1 cellular context compared by ENCODE assay signal in the genomic region with DNA sequence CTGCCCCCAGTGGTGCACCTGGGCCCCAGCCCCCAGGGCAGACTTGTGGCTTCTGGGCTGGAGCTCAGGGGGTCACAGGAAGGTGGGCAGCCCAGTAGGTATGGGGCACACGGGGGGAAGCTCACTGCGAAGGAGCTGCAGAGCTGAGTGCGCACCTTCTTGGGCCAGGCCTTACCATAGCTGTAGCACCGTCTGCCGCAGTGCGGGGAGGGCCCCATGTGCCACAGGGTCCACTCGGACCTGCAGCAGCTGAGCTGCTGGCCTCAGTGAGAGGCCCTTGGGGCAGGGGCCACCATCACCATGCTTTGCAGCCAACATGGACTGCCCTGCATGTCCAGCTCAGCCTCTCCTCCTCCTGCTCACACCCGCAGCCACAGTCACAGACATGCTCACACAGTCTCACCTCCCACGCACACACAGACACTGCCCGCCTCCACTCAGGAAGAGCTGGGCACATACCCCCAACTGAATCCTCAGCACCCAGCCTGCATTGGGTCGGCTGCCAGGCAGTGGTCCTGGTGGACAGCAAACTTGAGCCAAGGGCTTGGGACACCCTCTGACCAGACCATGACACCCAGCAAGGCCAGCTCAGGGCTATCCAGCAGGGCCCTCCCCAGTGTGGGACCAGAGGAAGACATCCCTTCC.
TF ChIP-seq lines count a peak whose summit lies in the region.

No MANE protein-coding gene starts in this region.

TF ChIP-seq in GM23338, 12 proteins besides CTCF, POLR2A, EP300 and RAD21 (continued from another document):
- TF ChIP-seq, protein P1, sequence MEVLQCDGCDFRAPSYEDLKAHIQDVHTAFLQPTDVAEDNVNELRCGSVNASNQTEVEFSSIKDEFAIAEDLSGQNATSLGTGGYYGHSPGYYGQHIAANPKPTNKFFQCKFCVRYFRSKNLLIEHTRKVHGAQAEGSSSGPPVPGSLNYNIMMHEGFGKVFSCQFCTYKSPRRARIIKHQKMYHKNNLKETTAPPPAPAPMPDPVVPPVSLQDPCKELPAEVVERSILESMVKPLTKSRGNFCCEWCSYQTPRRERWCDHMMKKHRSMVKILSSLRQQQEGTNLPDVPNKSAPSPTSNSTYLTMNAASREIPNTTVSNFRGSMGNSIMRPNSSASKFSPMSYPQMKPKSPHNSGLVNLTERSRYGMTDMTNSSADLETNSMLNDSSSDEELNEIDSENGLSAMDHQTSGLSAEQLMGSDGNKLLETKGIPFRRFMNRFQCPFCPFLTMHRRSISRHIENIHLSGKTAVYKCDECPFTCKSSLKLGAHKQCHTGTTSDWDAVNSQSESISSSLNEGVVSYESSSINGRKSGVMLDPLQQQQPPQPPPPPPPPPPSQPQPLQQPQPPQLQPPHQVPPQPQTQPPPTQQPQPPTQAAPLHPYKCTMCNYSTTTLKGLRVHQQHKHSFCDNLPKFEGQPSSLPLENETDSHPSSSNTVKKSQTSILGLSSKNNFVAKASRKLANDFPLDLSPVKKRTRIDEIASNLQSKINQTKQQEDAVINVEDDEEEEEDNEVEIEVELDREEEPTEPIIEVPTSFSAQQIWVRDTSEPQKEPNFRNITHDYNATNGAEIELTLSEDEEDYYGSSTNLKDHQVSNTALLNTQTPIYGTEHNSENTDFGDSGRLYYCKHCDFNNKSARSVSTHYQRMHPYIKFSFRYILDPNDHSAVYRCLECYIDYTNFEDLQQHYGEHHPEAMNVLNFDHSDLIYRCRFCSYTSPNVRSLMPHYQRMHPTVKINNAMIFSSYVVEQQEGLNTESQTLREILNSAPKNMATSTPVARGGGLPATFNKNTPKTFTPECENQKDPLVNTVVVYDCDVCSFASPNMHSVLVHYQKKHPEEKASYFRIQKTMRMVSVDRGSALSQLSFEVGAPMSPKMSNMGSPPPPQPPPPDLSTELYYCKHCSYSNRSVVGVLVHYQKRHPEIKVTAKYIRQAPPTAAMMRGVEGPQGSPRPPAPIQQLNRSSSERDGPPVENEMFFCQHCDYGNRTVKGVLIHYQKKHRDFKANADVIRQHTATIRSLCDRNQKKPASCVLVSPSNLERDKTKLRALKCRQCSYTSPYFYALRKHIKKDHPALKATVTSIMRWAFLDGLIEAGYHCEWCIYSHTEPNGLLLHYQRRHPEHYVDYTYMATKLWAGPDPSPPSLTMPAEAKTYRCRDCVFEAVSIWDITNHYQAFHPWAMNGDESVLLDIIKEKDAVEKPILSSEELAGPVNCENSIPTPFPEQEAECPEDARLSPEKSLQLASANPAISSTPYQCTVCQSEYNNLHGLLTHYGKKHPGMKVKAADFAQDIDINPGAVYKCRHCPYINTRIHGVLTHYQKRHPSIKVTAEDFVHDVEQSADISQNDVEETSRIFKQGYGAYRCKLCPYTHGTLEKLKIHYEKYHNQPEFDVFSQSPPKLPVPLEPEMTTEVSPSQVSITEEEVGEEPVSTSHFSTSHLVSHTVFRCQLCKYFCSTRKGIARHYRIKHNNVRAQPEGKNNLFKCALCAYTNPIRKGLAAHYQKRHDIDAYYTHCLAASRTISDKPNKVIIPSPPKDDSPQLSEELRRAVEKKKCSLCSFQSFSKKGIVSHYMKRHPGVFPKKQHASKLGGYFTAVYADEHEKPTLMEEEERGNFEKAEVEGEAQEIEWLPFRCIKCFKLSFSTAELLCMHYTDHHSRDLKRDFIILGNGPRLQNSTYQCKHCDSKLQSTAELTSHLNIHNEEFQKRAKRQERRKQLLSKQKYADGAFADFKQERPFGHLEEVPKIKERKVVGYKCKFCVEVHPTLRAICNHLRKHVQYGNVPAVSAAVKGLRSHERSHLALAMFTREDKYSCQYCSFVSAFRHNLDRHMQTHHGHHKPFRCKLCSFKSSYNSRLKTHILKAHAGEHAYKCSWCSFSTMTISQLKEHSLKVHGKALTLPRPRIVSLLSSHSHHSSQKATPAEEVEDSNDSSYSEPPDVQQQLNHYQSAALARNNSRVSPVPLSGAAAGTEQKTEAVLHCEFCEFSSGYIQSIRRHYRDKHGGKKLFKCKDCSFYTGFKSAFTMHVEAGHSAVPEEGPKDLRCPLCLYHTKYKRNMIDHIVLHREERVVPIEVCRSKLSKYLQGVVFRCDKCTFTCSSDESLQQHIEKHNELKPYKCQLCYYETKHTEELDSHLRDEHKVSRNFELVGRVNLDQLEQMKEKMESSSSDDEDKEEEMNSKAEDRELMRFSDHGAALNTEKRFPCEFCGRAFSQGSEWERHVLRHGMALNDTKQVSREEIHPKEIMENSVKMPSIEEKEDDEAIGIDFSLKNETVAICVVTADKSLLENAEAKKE (CRISPR knock-in tag; IDR thresholded peaks at IDR 0.05): no peak
- no peak for TF ChIP-seq JUNB (IDR thresholded peaks at IDR 0.05; ENCODE audit: unreplicated experiment)
- TF ChIP-seq EZH2phosphoT487 (IDR thresholded peaks at IDR 0.05; ENCODE audit: unreplicated experiment): no peak
- TF ChIP-seq, protein P2, sequence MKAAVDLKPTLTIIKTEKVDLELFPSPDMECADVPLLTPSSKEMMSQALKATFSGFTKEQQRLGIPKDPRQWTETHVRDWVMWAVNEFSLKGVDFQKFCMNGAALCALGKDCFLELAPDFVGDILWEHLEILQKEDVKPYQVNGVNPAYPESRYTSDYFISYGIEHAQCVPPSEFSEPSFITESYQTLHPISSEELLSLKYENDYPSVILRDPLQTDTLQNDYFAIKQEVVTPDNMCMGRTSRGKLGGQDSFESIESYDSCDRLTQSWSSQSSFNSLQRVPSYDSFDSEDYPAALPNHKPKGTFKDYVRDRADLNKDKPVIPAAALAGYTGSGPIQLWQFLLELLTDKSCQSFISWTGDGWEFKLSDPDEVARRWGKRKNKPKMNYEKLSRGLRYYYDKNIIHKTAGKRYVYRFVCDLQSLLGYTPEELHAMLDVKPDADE (IDR thresholded peaks at IDR 0.05): no peak
- no peak for TF ChIP-seq CREB1 (CRISPR knock-in tag; IDR thresholded peaks at IDR 0.05; ENCODE audit: low read depth)
- TF ChIP-seq POLR2AphosphoS5 (IDR thresholded peaks at IDR 0.05; ENCODE audit: low read depth): no peak
- TF ChIP-seq, protein P3, sequence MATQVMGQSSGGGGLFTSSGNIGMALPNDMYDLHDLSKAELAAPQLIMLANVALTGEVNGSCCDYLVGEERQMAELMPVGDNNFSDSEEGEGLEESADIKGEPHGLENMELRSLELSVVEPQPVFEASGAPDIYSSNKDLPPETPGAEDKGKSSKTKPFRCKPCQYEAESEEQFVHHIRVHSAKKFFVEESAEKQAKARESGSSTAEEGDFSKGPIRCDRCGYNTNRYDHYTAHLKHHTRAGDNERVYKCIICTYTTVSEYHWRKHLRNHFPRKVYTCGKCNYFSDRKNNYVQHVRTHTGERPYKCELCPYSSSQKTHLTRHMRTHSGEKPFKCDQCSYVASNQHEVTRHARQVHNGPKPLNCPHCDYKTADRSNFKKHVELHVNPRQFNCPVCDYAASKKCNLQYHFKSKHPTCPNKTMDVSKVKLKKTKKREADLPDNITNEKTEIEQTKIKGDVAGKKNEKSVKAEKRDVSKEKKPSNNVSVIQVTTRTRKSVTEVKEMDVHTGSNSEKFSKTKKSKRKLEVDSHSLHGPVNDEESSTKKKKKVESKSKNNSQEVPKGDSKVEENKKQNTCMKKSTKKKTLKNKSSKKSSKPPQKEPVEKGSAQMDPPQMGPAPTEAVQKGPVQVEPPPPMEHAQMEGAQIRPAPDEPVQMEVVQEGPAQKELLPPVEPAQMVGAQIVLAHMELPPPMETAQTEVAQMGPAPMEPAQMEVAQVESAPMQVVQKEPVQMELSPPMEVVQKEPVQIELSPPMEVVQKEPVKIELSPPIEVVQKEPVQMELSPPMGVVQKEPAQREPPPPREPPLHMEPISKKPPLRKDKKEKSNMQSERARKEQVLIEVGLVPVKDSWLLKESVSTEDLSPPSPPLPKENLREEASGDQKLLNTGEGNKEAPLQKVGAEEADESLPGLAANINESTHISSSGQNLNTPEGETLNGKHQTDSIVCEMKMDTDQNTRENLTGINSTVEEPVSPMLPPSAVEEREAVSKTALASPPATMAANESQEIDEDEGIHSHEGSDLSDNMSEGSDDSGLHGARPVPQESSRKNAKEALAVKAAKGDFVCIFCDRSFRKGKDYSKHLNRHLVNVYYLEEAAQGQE (IDR thresholded peaks at IDR 0.05; ENCODE audit: unreplicated experiment): no peak
- TF ChIP-seq NANOG (IDR thresholded peaks at IDR 0.05; ENCODE audit: borderline replicate concordance): no peak
- no peak for TF ChIP-seq STAT1 (IDR thresholded peaks at IDR 0.05; ENCODE audit: unreplicated experiment)
- no peak for TF ChIP-seq ZNF114 (CRISPR knock-in tag; IDR thresholded peaks at IDR 0.05)
TF ChIP-seq in GM23338: peak in this region for 0.
